In genomic region chr9:138023394-138024124, GRCh38 we compare ENCODE assay signal across 2 cellular contexts.
TF ChIP-seq lines count a peak whose summit lies in the region.

No MANE protein-coding gene starts in this region.

TF ChIP-seq in HepG2, 621 proteins besides CTCF, POLR2A, EP300 and RAD21 (continued from another document):
- TF ChIP-seq ZNF318 (CRISPR knock-in tag; IDR thresholded peaks at IDR 0.05): no peak
- 0 out of 2 replicates have a peak, but pooled peaks have one; percentile 45 for TF ChIP-seq EZH2 (conservative IDR thresholded peaks at IDR 0.05; ENCODE audit: low read depth, low read length)
- TF ChIP-seq ZNF253 (CRISPR knock-in tag; IDR thresholded peaks at IDR 0.05; ENCODE audit: borderline replicate concordance): no peak

TF ChIP-seq in WTC11, 78 proteins besides CTCF, POLR2A, EP300 and RAD21 (continued from another document):
- TF ChIP-seq, protein P1, sequence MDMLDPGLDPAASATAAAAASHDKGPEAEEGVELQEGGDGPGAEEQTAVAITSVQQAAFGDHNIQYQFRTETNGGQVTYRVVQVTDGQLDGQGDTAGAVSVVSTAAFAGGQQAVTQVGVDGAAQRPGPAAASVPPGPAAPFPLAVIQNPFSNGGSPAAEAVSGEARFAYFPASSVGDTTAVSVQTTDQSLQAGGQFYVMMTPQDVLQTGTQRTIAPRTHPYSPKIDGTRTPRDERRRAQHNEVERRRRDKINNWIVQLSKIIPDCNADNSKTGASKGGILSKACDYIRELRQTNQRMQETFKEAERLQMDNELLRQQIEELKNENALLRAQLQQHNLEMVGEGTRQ (CRISPR knock-in tag; IDR thresholded peaks at IDR 0.05): no peak
- TF ChIP-seq MAX (CRISPR knock-in tag; IDR thresholded peaks at IDR 0.05): no peak
- TF ChIP-seq ZNF416 (CRISPR knock-in tag; IDR thresholded peaks at IDR 0.05): no peak
- TF ChIP-seq, protein P2, sequence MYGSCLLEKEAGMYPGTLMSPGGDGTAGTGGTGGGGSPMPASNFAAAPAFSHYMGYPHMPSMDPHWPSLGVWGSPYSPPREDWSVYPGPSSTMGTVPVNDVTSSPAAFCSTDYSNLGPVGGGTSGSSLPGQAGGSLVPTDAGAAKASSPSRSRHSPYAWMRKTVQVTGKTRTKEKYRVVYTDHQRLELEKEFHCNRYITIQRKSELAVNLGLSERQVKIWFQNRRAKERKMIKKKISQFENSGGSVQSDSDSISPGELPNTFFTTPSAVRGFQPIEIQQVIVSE (CRISPR knock-in tag; IDR thresholded peaks at IDR 0.05; ENCODE audit: borderline replicate concordance): no peak
- TF ChIP-seq ZNF317 (CRISPR knock-in tag; IDR thresholded peaks at IDR 0.05; ENCODE audit: borderline replicate concordance, low read depth): no peak
- TF ChIP-seq ZNF263 (CRISPR knock-in tag; IDR thresholded peaks at IDR 0.05; ENCODE audit: low read depth): no peak
- TF ChIP-seq CREB1 (CRISPR knock-in tag; IDR thresholded peaks at IDR 0.05): no peak
- no peak for TF ChIP-seq NR3C1 (CRISPR knock-in tag; conservative IDR thresholded peaks at IDR 0.05; ENCODE audit: low read depth)
- TF ChIP-seq, protein P3, sequence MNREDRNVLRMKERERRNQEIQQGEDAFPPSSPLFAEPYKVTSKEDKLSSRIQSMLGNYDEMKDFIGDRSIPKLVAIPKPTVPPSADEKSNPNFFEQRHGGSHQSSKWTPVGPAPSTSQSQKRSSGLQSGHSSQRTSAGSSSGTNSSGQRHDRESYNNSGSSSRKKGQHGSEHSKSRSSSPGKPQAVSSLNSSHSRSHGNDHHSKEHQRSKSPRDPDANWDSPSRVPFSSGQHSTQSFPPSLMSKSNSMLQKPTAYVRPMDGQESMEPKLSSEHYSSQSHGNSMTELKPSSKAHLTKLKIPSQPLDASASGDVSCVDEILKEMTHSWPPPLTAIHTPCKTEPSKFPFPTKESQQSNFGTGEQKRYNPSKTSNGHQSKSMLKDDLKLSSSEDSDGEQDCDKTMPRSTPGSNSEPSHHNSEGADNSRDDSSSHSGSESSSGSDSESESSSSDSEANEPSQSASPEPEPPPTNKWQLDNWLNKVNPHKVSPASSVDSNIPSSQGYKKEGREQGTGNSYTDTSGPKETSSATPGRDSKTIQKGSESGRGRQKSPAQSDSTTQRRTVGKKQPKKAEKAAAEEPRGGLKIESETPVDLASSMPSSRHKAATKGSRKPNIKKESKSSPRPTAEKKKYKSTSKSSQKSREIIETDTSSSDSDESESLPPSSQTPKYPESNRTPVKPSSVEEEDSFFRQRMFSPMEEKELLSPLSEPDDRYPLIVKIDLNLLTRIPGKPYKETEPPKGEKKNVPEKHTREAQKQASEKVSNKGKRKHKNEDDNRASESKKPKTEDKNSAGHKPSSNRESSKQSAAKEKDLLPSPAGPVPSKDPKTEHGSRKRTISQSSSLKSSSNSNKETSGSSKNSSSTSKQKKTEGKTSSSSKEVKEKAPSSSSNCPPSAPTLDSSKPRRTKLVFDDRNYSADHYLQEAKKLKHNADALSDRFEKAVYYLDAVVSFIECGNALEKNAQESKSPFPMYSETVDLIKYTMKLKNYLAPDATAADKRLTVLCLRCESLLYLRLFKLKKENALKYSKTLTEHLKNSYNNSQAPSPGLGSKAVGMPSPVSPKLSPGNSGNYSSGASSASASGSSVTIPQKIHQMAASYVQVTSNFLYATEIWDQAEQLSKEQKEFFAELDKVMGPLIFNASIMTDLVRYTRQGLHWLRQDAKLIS (CRISPR knock-in tag; IDR thresholded peaks at IDR 0.05; ENCODE audit: borderline replicate concordance): no peak
- TF ChIP-seq ZBTB21 (CRISPR knock-in tag; IDR thresholded peaks at IDR 0.05; ENCODE audit: borderline replicate concordance): no peak
